ENCODE assay signal across 8 cellular contexts in genomic region chr2:15591692-15592463, GRCh38.
DNase-seq lines count a peak whose midpoint lies in the region; FAIRE-seq and TF ChIP-seq lines count a peak whose summit lies in the region.

Gene DDX1 (plus strand): TSS chr2:15591868. CDS start chr2:15591934, 66 bp downstream.

- H3K36me3 ChIP-seq in ES-I3 (ENCODE audit: insufficient read depth, low read length): peaks cover 6% of the 10 kb centered on the region
- H3K36me3 ChIP-seq in neuron (ENCODE audit: insufficient read depth, low read length): peaks cover 28% of the 10 kb centered on the region

- H2AFZ ChIP-seq in neuron (ENCODE audit: low read depth, low read length): peak within 1 kb of the TSS; percentile 49

- no peaks in the 10 kb centered on the region for H3K27me3 ChIP-seq in neuron (ENCODE audit: insufficient read depth, low read length)

- TF ChIP-seq CTCF in foreskin fibroblast (IDR thresholded peaks at IDR 0.05; ENCODE audit: low read depth, low read length): no peak

- H3K9me3 ChIP-seq in ES-I3 (ENCODE audit: control insufficient read depth, insufficient read depth, low read length) (no peaks in the 10 kb centered on the region), neuron (ENCODE audit: low read length) (no peaks in the 10 kb centered on the region)

- no peak for FAIRE-seq in H54 (lab: Jason Lieb, UNC)

- peak; percentile 89 for TF ChIP-seq POLR2A in H54 (IDR thresholded peaks at IDR 0.05; ENCODE audit: low read depth, low read length)

- H3K4me1 ChIP-seq in ES-I3 (ENCODE audit: insufficient read depth, low read length) (no peaks in the 10 kb centered on the region), neuron (ENCODE audit: insufficient read depth, low read length) (peaks cover 17% of the 10 kb centered on the region)

- peak within 1 kb of the TSS; percentile 93 for H3K9ac ChIP-seq in ES-I3 (ENCODE audit: low read depth, low read length)

- DNase-seq in H54 (ENCODE audit: insufficient read length, low spot score) (peak; percentile 65), LoVo (ENCODE audit: low spot score) (peak; percentile 85), SHP77 treated with DMSO at 0.1 percent for 48 hours (lab: John Stamatoyannopoulos, UW) (peak; percentile 81), foreskin fibroblast (peak; percentile 85 to 95), stromal cell of bone marrow (ENCODE audit: low read depth) (peak; percentile 71)
- peak; percentile 72 for DNase-seq in activated gamma-delta T cell treated with anti-CD3 and anti-CD28 coated beads, Interleukin-2, amount 50 U/mL, for 16 hours (ENCODE audit: low read depth)

- H3K4me3 ChIP-seq in foreskin fibroblast (ENCODE audit: low read depth in 1 of 2, low read length in 2 of 2) (peak within 1 kb of the TSS; percentile 75 to 91), neuron (ENCODE audit: low read length) (peak within 1 kb of the TSS; percentile 99)

Comparison
In these comparisons a context has a peak if more than half of its experiments do, and no peak if none do; other contexts are left out.
1. Peak in every context shown above with its lines: DNase-seq and H3K4me3 ChIP-seq.